In the genomic region with DNA sequence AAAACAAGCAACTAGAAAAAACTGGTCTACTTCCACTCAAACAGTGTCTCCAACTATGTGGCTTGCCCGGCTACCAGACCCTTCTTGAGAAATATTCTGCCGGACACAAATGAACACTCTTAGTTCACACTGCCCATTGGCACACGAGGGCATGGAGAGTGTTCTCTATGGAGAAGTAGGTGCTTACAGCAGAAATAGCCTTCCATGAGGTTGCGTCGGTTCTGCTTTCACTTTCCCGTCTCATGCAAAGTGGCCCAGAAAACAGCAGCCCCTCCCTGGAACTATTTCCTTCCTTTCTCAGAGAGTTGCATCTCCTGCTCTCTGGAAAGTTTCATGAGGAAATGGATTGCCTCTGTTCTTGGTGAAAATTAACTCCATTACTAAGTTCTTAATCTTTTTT, we compare ENCODE assay signal across 8 cellular contexts. TPM values are rescaled to one million over a fixed set of nuclear protein-coding genes. Genes with fewer than 3 reads are reported as not detected.
DNase-seq lines count a peak whose midpoint lies in the region; TF ChIP-seq lines count a peak whose summit lies in the region.

No MANE protein-coding gene starts in this region.

- H3K4me3 Mint-ChIP-seq in activated naive CD8-positive, alpha-beta T cell treated with anti-CD3 and anti-CD28 coated beads for 36 hours, result no peak overlapping the region

- no peaks in the 10 kb centered on the region for H3K36me3 ChIP-seq in Loucy (ENCODE audit: insufficient read depth, low read length)
- H3K36me3 ChIP-seq in HAP-1 (replicated peaks), result no peaks in the 10 kb centered on the region

- H3K27ac Mint-ChIP-seq in activated naive CD8-positive, alpha-beta T cell treated with anti-CD3 and anti-CD28 coated beads for 36 hours, result peak overlapping the region; percentile 18

- no peaks in the 10 kb centered on the region for H3K79me2 ChIP-seq in Loucy (ENCODE audit: insufficient read depth, low read length)

- H3K4me3 ChIP-seq in Loucy (ENCODE audit: low read length, poor library complexity, severe bottlenecking) (no peak overlapping the region), HAP-1 (no peak overlapping the region)

- H3K27me3 Mint-ChIP-seq in activated naive CD8-positive, alpha-beta T cell treated with anti-CD3 and anti-CD28 coated beads for 36 hours, result peaks cover 16% of the 10 kb centered on the region

- in situ Hi-C loops in HAP-1 (cut with MboI; ENCODE audit: low sequenced_read_pairs), result loop anchor here (10.0 kb wide), 2 partner anchors 66 to 226 kb away; no protein-coding TSS in a partner anchor

- peak overlapping the region; percentile 78 for H2AFZ ChIP-seq in Loucy (ENCODE audit: low read length)

- H3K27me3 ChIP-seq in Loucy (ENCODE audit: insufficient read depth, low read length, poor library complexity, severe bottlenecking) (no peaks in the 10 kb centered on the region), HAP-1 (ENCODE audit: low read depth) (peaks cover 56% of the 10 kb centered on the region)

- H3F3A ChIP-seq in Loucy (ENCODE audit: low read depth), result no peaks in the 10 kb centered on the region

- no peaks in the 10 kb centered on the region for H3K9me2 ChIP-seq in Loucy (replicated peaks; ENCODE audit: low read depth, low read length)

- H3K9ac ChIP-seq in Loucy (ENCODE audit: low read depth, low read length, poor library complexity, severe bottlenecking), result peak overlapping the region; percentile 27

- DNase-seq in AG09319 (ENCODE audit: extremely low read depth, low read depth) (peak; percentile 3), GM19238 (ENCODE audit: insufficient read length, low spot score) (peak; percentile 34), hepatic stellate cell (ENCODE audit: low spot score) (peak; percentile 50), HuH-7 (ENCODE audit: low spot score) (no peak), HAP-1 (ENCODE audit: low spot score in 2 of 2) (no peak)
- no peak for DNase-seq in activated naive CD8-positive, alpha-beta T cell treated with anti-CD3 and anti-CD28 coated beads for 36 hours
- peak; percentile 25 to 50 for DNase-seq in stimulated activated CD4-positive, alpha-beta T cell treated with anti-CD3 and anti-CD28 coated beads, Interleukin-2, amount 100 ng/mL, for 24 hours

- no peak for TF ChIP-seq CTCF in AG09319 (IDR thresholded peaks at IDR 0.05; ENCODE audit: low read depth, low read length)
- TF ChIP-seq CTCF in Loucy (conservative IDR thresholded peaks at IDR 0.05; ENCODE audit: low read length), result no peak

- H3K9me3 ChIP-seq in Loucy (ENCODE audit: insufficient read depth, low read depth, low read length) (no peaks in the 10 kb centered on the region), HAP-1 (no peaks in the 10 kb centered on the region)

- H4K20me1 ChIP-seq in Loucy (ENCODE audit: insufficient read depth, low read length, poor library complexity, severe bottlenecking), result no peaks in the 10 kb centered on the region

- no peaks in the 10 kb centered on the region for H3K36me3 Mint-ChIP-seq in activated naive CD8-positive, alpha-beta T cell treated with anti-CD3 and anti-CD28 coated beads for 36 hours

- H3K9me3 Mint-ChIP-seq in activated naive CD8-positive, alpha-beta T cell treated with anti-CD3 and anti-CD28 coated beads for 36 hours, result no peaks in the 10 kb centered on the region

- peak overlapping the region; percentile 51 for H3K4me2 ChIP-seq in Loucy (ENCODE audit: low read depth, low read length, poor library complexity, severe bottlenecking)

- H3K4me1 Mint-ChIP-seq in activated naive CD8-positive, alpha-beta T cell treated with anti-CD3 and anti-CD28 coated beads for 36 hours, result peaks cover 8% of the 10 kb centered on the region

- H3K4me1 ChIP-seq in Loucy (ENCODE audit: insufficient read depth, low read length, poor library complexity, severe bottlenecking) (peaks cover 9% of the 10 kb centered on the region), HAP-1 (no peaks in the 10 kb centered on the region)

RNA-seq across cellular contexts. Expression of a gene that starts 9.5 kb away (rescaled TPM):
- 1 to 10 TPM; 9.8 to 9.9 TPM for total RNA-seq in activated naive CD8-positive, alpha-beta T cell treated with anti-CD3 and anti-CD28 coated beads for 36 hours

RNA-seq across cellular contexts. Expression of a gene that starts 50.5 kb away (rescaled TPM):
- total RNA-seq in activated naive CD8-positive, alpha-beta T cell treated with anti-CD3 and anti-CD28 coated beads for 36 hours, result 100 to 1,000 TPM; 298 to 335 TPM

RNA-seq across cellular contexts. Expression of a gene that starts 54.5 kb away (rescaled TPM):
- 10 to 100 TPM; 14.7 to 16.3 TPM for total RNA-seq in activated naive CD8-positive, alpha-beta T cell treated with anti-CD3 and anti-CD28 coated beads for 36 hours

RNA-seq across cellular contexts. Expression of a gene that starts 56.9 kb away (rescaled TPM):
- total RNA-seq in activated naive CD8-positive, alpha-beta T cell treated with anti-CD3 and anti-CD28 coated beads for 36 hours, result 1 to 10 TPM; 8.2 to 9.3 TPM

Comparison
In these comparisons a context has a peak if more than half of its experiments do, and no peak if none do; other contexts are left out.
1. DNase-seq: peak in AG09319 (single experiment), GM19238 (single experiment), hepatic stellate cell (single experiment) and stimulated activated CD4-positive, alpha-beta T cell treated with anti-CD3 and anti-CD28 coated beads, Interleukin-2, amount 100 ng/mL, for 24 hours (2 of 2); none in activated naive CD8-positive, alpha-beta T cell treated with anti-CD3 and anti-CD28 coated beads for 36 hours (single experiment), HuH-7 (single experiment) and HAP-1 (0 of 2).